Comparison of ENCODE assay signal across 16 cellular contexts in genomic region chr19:54017266-54017665, GRCh38. TPM values are rescaled to one million over a fixed set of nuclear protein-coding genes. Genes with fewer than 3 reads are reported as not detected.
DNase-seq lines count a peak whose midpoint lies in the region; ATAC-seq and TF ChIP-seq lines count a peak whose summit lies in the region.
"Had no signal": no experiment of that assay in that cellular context is flagged by ENCODE, and none has a peak within 500 bp of the region (broad histone marks: within the 10 kb centered on the region; RNA-seq: fewer than 3 reads in every experiment).

No MANE protein-coding gene starts in this region.

- no peaks in the 10 kb centered on the region for H3K36me3 Mint-ChIP-seq in endothelial cell (ENCODE audit: low read depth, unreplicated experiment)

- no peaks in the 10 kb centered on the region for H3K9me3 ChIP-seq in adrenal gland (replicated peaks in 1 of 3)
- no peaks in the 10 kb centered on the region for H3K9me3 ChIP-seq in effector memory CD4-positive, alpha-beta T cell (ENCODE audit: control insufficient read depth, low read length)
- H3K9me3 ChIP-seq: upper lobe of left lung had no signal

- H3K4me1 Mint-ChIP-seq in endothelial cell (ENCODE audit: unreplicated experiment), result peaks cover 2% of the 10 kb centered on the region

- DNase-seq in A172 (ENCODE audit: low spot score) (peak; percentile 92), EH (ENCODE audit: low read depth) (peak; percentile 59), NCI-H748 treated with DMSO at 0.1 percent for 48 hours (lab: John Stamatoyannopoulos, UW) (peak; percentile 24), endothelial cell (ENCODE audit: low spot score) (no peak), NCI-H146 treated with DMSO at 0.1 percent for 48 hours (lab: John Stamatoyannopoulos, UW; ENCODE audit: unreplicated experiment) (no peak), adrenal gland (no peak)
- DNase-seq in effector memory CD4-positive, alpha-beta T cell, result no peak
- DNase-seq: activated T-cell treated with anti-CD3 and anti-CD28 coated beads for 4 hours; amniotic stem cell; foreskin melanocyte; Karpas-422; NCI-H2171 treated with DMSO at 0.1 percent for 48 hours; stimulated activated CD8-positive, alpha-beta memory T cell treated with anti-CD3 and anti-CD28 coated beads, Interleukin-4, amount 100 ng/mL, for 48 hours; upper lobe of left lung had no signal

- no peaks in the 10 kb centered on the region for H3K9me3 Mint-ChIP-seq in endothelial cell (ENCODE audit: unreplicated experiment)

- H3K4me1 ChIP-seq in adrenal gland (replicated peaks in 1 of 2), result no peaks in the 10 kb centered on the region
- no peaks in the 10 kb centered on the region for H3K4me1 ChIP-seq in effector memory CD4-positive, alpha-beta T cell (ENCODE audit: control insufficient read depth, insufficient read depth, low read length, poor library complexity, severe bottlenecking)

- no peaks in the 10 kb centered on the region for H3K36me3 ChIP-seq in adrenal gland (replicated peaks in 1 of 2)
- no peaks in the 10 kb centered on the region for H3K36me3 ChIP-seq in effector memory CD4-positive, alpha-beta T cell (ENCODE audit: control insufficient read depth, insufficient read depth, low read length)
- H3K36me3 ChIP-seq: upper lobe of left lung had no signal

- intact Hi-C loops in adrenal gland (cut with DNase I), result no loop called here

- TF ChIP-seq CTCF in endothelial cell (IDR thresholded peaks at IDR 0.05; ENCODE audit: unreplicated experiment) (no peak), adrenal gland (IDR thresholded peaks at IDR 0.05) (no peak)

- TF ChIP-seq POLR2A in adrenal gland (IDR thresholded peaks at IDR 0.05), result no peak

- ATAC-seq in GM19324 (IDR thresholded peaks at IDR 0.05; ENCODE audit: low FRiP score, unreplicated experiment), result no peak

- no peaks in the 10 kb centered on the region for H3K27me3 ChIP-seq in adrenal gland
- peaks cover 5% of the 10 kb centered on the region for H3K27me3 ChIP-seq in effector memory CD4-positive, alpha-beta T cell (replicated peaks; ENCODE audit: control insufficient read depth, insufficient read depth, low read length, poor library complexity, severe bottlenecking)
- H3K27me3 ChIP-seq: upper lobe of left lung had no signal

- no peak overlapping the region for H3K27ac Mint-ChIP-seq in endothelial cell (ENCODE audit: unreplicated experiment)

- H3K4me3 ChIP-seq in adrenal gland, result no peak overlapping the region
- H3K4me3 ChIP-seq in effector memory CD4-positive, alpha-beta T cell (ENCODE audit: insufficient read depth, low read depth, low read length, poor library complexity, severe bottlenecking), result no peak overlapping the region
- H3K4me3 ChIP-seq: upper lobe of left lung had no signal

- H3K27me3 Mint-ChIP-seq in endothelial cell (ENCODE audit: unreplicated experiment), result peaks cover 4% of the 10 kb centered on the region

- peak overlapping the region; percentile 31 for H3K4me3 Mint-ChIP-seq in endothelial cell (ENCODE audit: unreplicated experiment)

- WGBS in adrenal gland, 4 donors, result 65 to 83% (median 76%) methylated on average over 4 of the region's 4 CpGs

- no peak overlapping the region for H3K27ac ChIP-seq in adrenal gland
- H3K27ac ChIP-seq in effector memory CD4-positive, alpha-beta T cell (ENCODE audit: insufficient read depth, low read length, poor library complexity, severe bottlenecking), result no peak overlapping the region
- H3K27ac ChIP-seq: upper lobe of left lung had no signal

RNA-seq across cellular contexts. Expression of gene CACNG6, which starts 25.8 kb away (rescaled TPM):
- 6.3 and 7.5 TPM in 2 replicates for total RNA-seq in A172 (2014; rRNA removed; shearing (Covaris generic))
- total RNA-seq in endothelial cell (ENCODE audit: unreplicated experiment) (0.21 TPM), adrenal gland (not detected)
- polyA plus RNA-seq in adrenal gland, result not detected

RNA-seq across cellular contexts. Expression of gene VSTM1, which starts 46.4 kb away (rescaled TPM):
- total RNA-seq in A172 (2014; rRNA removed; shearing (Covaris generic)), result not detected in 2 replicates
- 2.2 TPM for total RNA-seq in endothelial cell (ENCODE audit: unreplicated experiment)
- under 1 TPM in 1 of 8 donors, not detected in 7; 0.83 TPM for total RNA-seq in adrenal gland
- not detected for polyA plus RNA-seq in adrenal gland
- total RNA-seq: pulmonary artery endothelial cell had no signal

RNA-seq across cellular contexts. Expression of gene CACNG8, which starts 54.5 kb away (rescaled TPM):
- total RNA-seq in A172 (2014; rRNA removed; shearing (Covaris generic)), result 0.43 and 0.72 TPM in 2 replicates
- total RNA-seq in endothelial cell (ENCODE audit: unreplicated experiment), result 12.9 TPM
- under 1 TPM in 2 of 8 donors, not detected in 6; under 0.01 to 0.04 TPM for total RNA-seq in adrenal gland
- polyA plus RNA-seq in adrenal gland, result under 1 TPM in 2 of 3 donors, not detected in 1; under 0.01 to 0.03 TPM

Comparison
In these comparisons a context has a peak if more than half of its experiments do, and no peak if none do; other contexts are left out.
1. DNase-seq: peak in A172 (single experiment), EH (single experiment) and NCI-H748 treated with DMSO at 0.1 percent for 48 hours (single experiment); none in endothelial cell (single experiment), NCI-H146 treated with DMSO at 0.1 percent for 48 hours (single experiment), adrenal gland (0 of 7) and effector memory CD4-positive, alpha-beta T cell (0 of 3).